Comparison of ENCODE assay signal across 16 cellular contexts in genomic region chrX:148914783-148915182, GRCh38.
DNase-seq lines count a peak whose midpoint lies in the region; ATAC-seq and TF ChIP-seq lines count a peak whose summit lies in the region.
"Had no signal": no experiment of that assay in that cellular context is flagged by ENCODE, and none has a peak within 500 bp of the region (broad histone marks: within the 10 kb centered on the region; RNA-seq: fewer than 3 reads in every experiment).

No MANE protein-coding gene starts in this region.

- no peak overlapping the region for H3K27ac ChIP-seq in stomach
- H3K27ac ChIP-seq: A549, parathyroid adenoma, SJSA1, spleen had no signal

- TF ChIP-seq EP300 in stomach (IDR thresholded peaks at IDR 0.05) = no peak

- no peak for TF ChIP-seq CTCF in GM10266 (IDR thresholded peaks at IDR 0.05; ENCODE audit: control insufficient read depth, insufficient read depth, low read depth, missing control alignments)
- TF ChIP-seq CTCF in stomach (IDR thresholded peaks at IDR 0.05) = no peak

- H3K27me3 ChIP-seq in stomach = no peaks in the 10 kb centered on the region
- H3K27me3 ChIP-seq: SJSA1, spleen had no signal

- intact Hi-C loops in stomach (cut with DNase I; ENCODE audit: low total_unique reads) = no loop called here

- H3K9me3 ChIP-seq in stomach = peaks cover 0 to 5% (median 0%) of the 10 kb centered on the region in 4 donors
- H3K9me3 ChIP-seq: A549, SJSA1, spleen had no signal

- WGBS in stomach, 5 donors = 69 to 84% (median 74%) methylated on average over 3 of the region's 3 CpGs

- no peak overlapping the region for H3K4me3 ChIP-seq in stomach
- H3K4me3 ChIP-seq: A549, SJSA1, spleen had no signal

- peak; percentile 13 for DNase-seq in GM10266 (ENCODE audit: extremely low spot score)
- DNase-seq in stomach = no peak
- no peak for DNase-seq in activated CD4-positive, alpha-beta T cell treated with anti-CD3 and anti-CD28 coated beads, Interleukin-2, amount 50 U/mL, for 4 hours
- no peak for DNase-seq in NCI-H2227 (lab: John Stamatoyannopoulos, UW; ENCODE audit: unreplicated experiment)
- DNase-seq: activated naive CD4-positive, alpha-beta T cell; CD8-positive, alpha-beta T cell; Karpas-422; midbrain; spleen had no signal

- TF ChIP-seq POLR2A in stomach (IDR thresholded peaks at IDR 0.05) = no peak

- peak; percentile 66 for ATAC-seq in GM19438 (IDR thresholded peaks at IDR 0.05; ENCODE audit: low read depth, unreplicated experiment)
- peak; percentile 76 for ATAC-seq in HG02763 (IDR thresholded peaks at IDR 0.05; ENCODE audit: unreplicated experiment)
- ATAC-seq in HG03469 (IDR thresholded peaks at IDR 0.05; ENCODE audit: unreplicated experiment) = peak; percentile 83
- no peak for ATAC-seq in HG02759 (IDR thresholded peaks at IDR 0.05; ENCODE audit: unreplicated experiment)
- ATAC-seq: A549; CD8-positive, alpha-beta T cell had no signal

- no peaks in the 10 kb centered on the region for H3K36me3 ChIP-seq in stomach
- H3K36me3 ChIP-seq: SJSA1, spleen had no signal

- no peaks in the 10 kb centered on the region for H3K4me1 ChIP-seq in stomach
- H3K4me1 ChIP-seq: A549, parathyroid adenoma, SJSA1, spleen had no signal
